Comparison of ENCODE assay signal across 1 cellular context in genomic region chr22:29773233-29773632, GRCh38.
TF ChIP-seq lines count a peak whose summit lies in the region.

No MANE protein-coding gene starts in this region.

TF ChIP-seq in SK-N-SH, 30 proteins besides CTCF, POLR2A, EP300 and RAD21:
- TF ChIP-seq FOSL2 (IDR thresholded peaks at IDR 0.05; ENCODE audit: borderline replicate concordance, low read depth) (peak; percentile 77; the same call in 1 of the 2 replicates), YY1 (IDR thresholded peaks at IDR 0.05; ENCODE audit: low read depth) (peak; percentile 59; the same call in 1 of the 2 replicates), ELF1 (IDR thresholded peaks at IDR 0.05) (no peak)
